ENCODE assay signal across 8 cellular contexts in the genomic region with DNA sequence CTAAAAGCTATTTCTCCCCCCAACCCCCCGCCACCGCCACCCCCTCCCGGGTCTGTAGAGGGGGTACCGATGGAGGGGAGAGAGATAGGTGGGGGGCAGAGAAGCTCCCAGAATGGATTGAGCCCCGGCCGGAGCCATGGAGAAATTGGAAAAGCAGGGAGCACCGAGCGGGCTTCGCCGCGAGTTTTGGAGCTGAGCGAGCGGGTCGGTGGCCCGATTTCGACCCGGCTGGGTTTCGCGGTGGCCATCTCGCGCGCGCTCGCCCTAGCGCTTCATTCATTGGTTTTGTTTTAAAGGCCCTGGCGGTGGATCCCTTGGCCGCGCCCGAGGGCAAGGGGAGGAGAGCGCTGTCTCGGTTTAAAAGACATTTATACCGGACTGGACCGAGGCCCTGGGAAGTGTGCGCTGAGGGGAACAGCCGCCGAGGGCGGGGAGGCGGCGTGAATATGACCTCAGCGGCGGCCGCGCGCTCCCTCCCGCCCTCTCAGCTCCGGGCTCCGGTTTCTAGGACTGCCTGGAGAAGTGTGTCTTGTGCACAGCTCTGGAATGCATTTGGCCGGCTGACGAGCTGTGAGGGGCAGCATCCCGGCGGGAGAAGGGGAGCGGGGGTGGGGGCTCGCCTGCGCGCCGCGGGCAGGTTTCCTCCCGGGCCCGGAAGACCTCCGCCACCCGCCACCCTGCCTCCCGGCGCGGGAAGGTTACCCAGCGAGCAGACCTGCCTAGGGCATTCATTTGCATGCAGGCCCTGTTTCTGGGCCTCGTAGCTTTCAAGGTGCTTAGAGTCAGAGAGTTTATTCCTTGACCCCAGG. TPM values are rescaled to one million over a fixed set of nuclear protein-coding genes. Genes with fewer than 3 reads are reported as not detected.
DNase-seq lines count a peak whose midpoint lies in the region; ATAC-seq and TF ChIP-seq lines count a peak whose summit lies in the region.

No MANE protein-coding gene starts in this region.

- H3K9me3 ChIP-seq in AG04450 (ENCODE audit: control insufficient read depth, insufficient read depth, low read length) = no peaks in the 10 kb centered on the region; the same call in 1 of the 2 replicates

- ATAC-seq in GM18517 (IDR thresholded peaks at IDR 0.05; ENCODE audit: unreplicated experiment) (peak; percentile 36), HG02943 (IDR thresholded peaks at IDR 0.05; ENCODE audit: low read depth, unreplicated experiment) (peak; percentile 28)

- no peak for TF ChIP-seq POLR2A in lower leg skin (IDR thresholded peaks at IDR 0.05)

- H3K27ac ChIP-seq in AG04450 (ENCODE audit: low read depth, low read length) = peak overlapping the region; percentile 97

- intact Hi-C loops in lower leg skin (cut with DNase I; ENCODE audit: low total_unique reads) = no loop called here

- no peaks in the 10 kb centered on the region for H3K27me3 ChIP-seq in AG04450 (ENCODE audit: control insufficient read depth, insufficient read depth, low read length)

- CTCF ChIA-PET in AG04450 (lab: Charles Lee) = interaction anchor here (0.6 to 1.8 kb wide), 13 partner anchors 15 to 426 kb away, joined by 3 to 13 read pairs (median 4); no protein-coding TSS in a partner anchor

- DNase-seq in AG04450 (ENCODE audit: low read depth, low spot score) (no peak), NCI-H2196 (lab: John Stamatoyannopoulos, UW; ENCODE audit: unreplicated experiment) (peak; percentile 76), ecto neural progenitor cell (ENCODE audit: low spot score) (peak; percentile 90), lower leg skin (ENCODE audit: low spot score in 2 of 2) (peak in 1 of 2 donors; percentile 97)
- peak; percentile 54 for DNase-seq in activated CD4-positive, alpha-beta T cell treated with anti-CD3 and anti-CD28 coated beads for 48 hours
- peak; percentile 35 to 79 (median 54) for DNase-seq in stimulated activated naive CD4-positive, alpha-beta T cell (lab: John Stamatoyannopoulos, UW)

- POLR2A ChIA-PET in AG04450 (lab: Yijun Ruan, JAX) = interaction anchor here (0.6 to 2.1 kb wide), 13 partner anchors 11 to 379 kb away, joined by 3 to 11 read pairs (median 6); no protein-coding TSS in a partner anchor

- TF ChIP-seq CTCF in AG04450 (IDR thresholded peaks at IDR 0.05; ENCODE audit: low read depth, low read length) (no peak), lower leg skin (IDR thresholded peaks at IDR 0.05) (no peak)

- 0 to 1% methylated on average over 31 to 33 of the region's 66 CpGs for WGBS in lower leg skin, 2 donors

- H3K4me3 ChIP-seq in AG04450 (ENCODE audit: low read depth, low read length) (peak overlapping the region; percentile 63), lower leg skin (ENCODE audit: low read depth, poor library complexity, severe bottlenecking) (peak overlapping the region; percentile 44)

RNA-seq across cellular contexts. Expression of gene SMAD7, which starts 1.7 kb away (rescaled TPM):
- polyA plus RNA-seq in AG04450 (2011; rRNA removed) = 7.4 and 8.0 TPM in 2 replicates
- 19.6 and 24.1 TPM in 2 replicates for polyA minus RNA-seq in AG04450 (2011; rRNA and poly(A)+ RNA removed)
- total RNA-seq in lower leg skin = 10 to 100 TPM; 19.6 to 23.9 (median 20.7) TPM
